In genomic region chr2:171878481-171878993, GRCh38 we compare ENCODE assay signal across 1 cellular context.
TF ChIP-seq lines count a peak whose summit lies in the region.

No MANE protein-coding gene starts in this region.

TF ChIP-seq in K562, 482 proteins besides CTCF, POLR2A, EP300 and RAD21 (continued from another document and continues in another):
- TF ChIP-seq FOXP4 (CRISPR knock-in tag; IDR thresholded peaks at IDR 0.05; ENCODE audit: borderline replicate concordance) (no peak), ZNF780A (CRISPR knock-in tag; IDR thresholded peaks at IDR 0.05) (no peak), GTF2E2 (tag; IDR thresholded peaks at IDR 0.05) (no peak), EWSR1 (IDR thresholded peaks at IDR 0.05; ENCODE audit: borderline replicate concordance, low read depth, partially characterized antibody) (no peak), FOXA3 (CRISPR knock-in tag; conservative IDR thresholded peaks at IDR 0.05 in 1 of 2, IDR thresholded peaks at IDR 0.05 in 1 of 2) (no peak), ZNF609 (CRISPR knock-in tag; IDR thresholded peaks at IDR 0.05; ENCODE audit: borderline replicate concordance) (no peak), ARHGAP35 (IDR thresholded peaks at IDR 0.05; ENCODE audit: partially characterized antibody) (no peak), MED1 (CRISPR knock-in tag; IDR thresholded peaks at IDR 0.05; ENCODE audit: borderline replicate concordance) (no peak), ETV5 (CRISPR knock-in tag; IDR thresholded peaks at IDR 0.05; ENCODE audit: low read depth) (no peak), MXD1 (CRISPR knock-in tag; IDR thresholded peaks at IDR 0.05; ENCODE audit: borderline replicate concordance, poor library complexity, severe bottlenecking) (no peak), BHLHE40 (IDR thresholded peaks at IDR 0.05; ENCODE audit: low read length) (no peak), NR1H2 (CRISPR knock-in tag; IDR thresholded peaks at IDR 0.05) (no peak), ZNF263 (CRISPR knock-in tag; IDR thresholded peaks at IDR 0.05; ENCODE audit: borderline replicate concordance) (no peak), SMARCA5 (IDR thresholded peaks at IDR 0.05) (no peak), ZNF324 (CRISPR knock-in tag; IDR thresholded peaks at IDR 0.05) (no peak), MAFF (IDR thresholded peaks at IDR 0.05; ENCODE audit: low read length) (no peak), COPS2 (conservative IDR thresholded peaks at IDR 0.05) (no peak), CEBPB (tag; IDR thresholded peaks at IDR 0.05) (no peak), MYC (IDR thresholded peaks at IDR 0.05; ENCODE audit: low read depth, low read length) (peak; percentile 94), MYC (CRISPR knock-in tag; IDR thresholded peaks at IDR 0.05; ENCODE audit: borderline replicate concordance, low read depth) (no peak), MAFK (IDR thresholded peaks at IDR 0.05; ENCODE audit: low read length) (no peak), KDM2B (CRISPR knock-in tag; IDR thresholded peaks at IDR 0.05) (no peak), MTF1 (CRISPR knock-in tag; IDR thresholded peaks at IDR 0.05; ENCODE audit: borderline replicate concordance) (no peak), RERE (CRISPR knock-in tag; IDR thresholded peaks at IDR 0.05; ENCODE audit: borderline replicate concordance) (no peak), ZNF121 (CRISPR knock-in tag; conservative IDR thresholded peaks at IDR 0.05) (no peak), ZBTB17 (CRISPR knock-in tag; IDR thresholded peaks at IDR 0.05) (no peak), NBN (IDR thresholded peaks at IDR 0.05; ENCODE audit: low read depth) (no peak; the same call in 1 of the 2 replicates), HDAC1 (IDR thresholded peaks at IDR 0.05) (no peak), ZNF232 (CRISPR knock-in tag; IDR thresholded peaks at IDR 0.05) (no peak), SREBF2 (CRISPR knock-in tag; IDR thresholded peaks at IDR 0.05) (no peak), RNF2 (IDR thresholded peaks at IDR 0.05) (0 out of 2 replicates have a peak, but pooled peaks have one; percentile 36), ZNF217 (CRISPR knock-in tag; IDR thresholded peaks at IDR 0.05) (no peak), POLR2H (tag; IDR thresholded peaks at IDR 0.05; ENCODE audit: low read depth) (peak; percentile 49; the same call in 1 of the 2 replicates), NCOA2 (IDR thresholded peaks at IDR 0.05; ENCODE audit: partially characterized antibody in 2 of 2) (no peak), PHF20 (IDR thresholded peaks at IDR 0.05; ENCODE audit: partially characterized antibody) (no peak), YY1 (IDR thresholded peaks at IDR 0.05; ENCODE audit: borderline replicate concordance in 1 of 3, control insufficient read depth in 1 of 3, extremely low read depth in 1 of 3, insufficient read depth in 3 of 3, insufficient read length in 1 of 3, insufficient replicate concordance in 2 of 3, low read depth in 1 of 3, low read length in 2 of 3) (peak in 1 of 3 experiments; percentile 52), CC2D1A (IDR thresholded peaks at IDR 0.05) (no peak), BMI1 (IDR thresholded peaks at IDR 0.05; ENCODE audit: low read length) (no peak), CBFA2T2 (conservative IDR thresholded peaks at IDR 0.05) (no peak), NELFE (IDR thresholded peaks at IDR 0.05; ENCODE audit: insufficient read depth, insufficient read length) (no peak), IRF9 (tag; IDR thresholded peaks at IDR 0.05) (no peak), ZNF431 (CRISPR knock-in tag; IDR thresholded peaks at IDR 0.05) (no peak)
- TF ChIP-seq, protein P1, sequence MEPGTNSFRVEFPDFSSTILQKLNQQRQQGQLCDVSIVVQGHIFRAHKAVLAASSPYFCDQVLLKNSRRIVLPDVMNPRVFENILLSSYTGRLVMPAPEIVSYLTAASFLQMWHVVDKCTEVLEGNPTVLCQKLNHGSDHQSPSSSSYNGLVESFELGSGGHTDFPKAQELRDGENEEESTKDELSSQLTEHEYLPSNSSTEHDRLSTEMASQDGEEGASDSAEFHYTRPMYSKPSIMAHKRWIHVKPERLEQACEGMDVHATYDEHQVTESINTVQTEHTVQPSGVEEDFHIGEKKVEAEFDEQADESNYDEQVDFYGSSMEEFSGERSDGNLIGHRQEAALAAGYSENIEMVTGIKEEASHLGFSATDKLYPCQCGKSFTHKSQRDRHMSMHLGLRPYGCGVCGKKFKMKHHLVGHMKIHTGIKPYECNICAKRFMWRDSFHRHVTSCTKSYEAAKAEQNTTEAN (CRISPR knock-in tag; IDR thresholded peaks at IDR 0.05): no peak
- TF ChIP-seq, protein P2, sequence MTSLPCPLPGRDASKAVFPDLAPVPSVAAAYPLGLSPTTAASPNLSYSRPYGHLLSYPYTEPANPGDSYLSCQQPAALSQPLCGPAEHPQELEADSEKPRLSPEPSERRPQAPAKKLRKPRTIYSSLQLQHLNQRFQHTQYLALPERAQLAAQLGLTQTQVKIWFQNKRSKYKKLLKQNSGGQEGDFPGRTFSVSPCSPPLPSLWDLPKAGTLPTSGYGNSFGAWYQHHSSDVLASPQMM (CRISPR knock-in tag; IDR thresholded peaks at IDR 0.05): no peak
- TF ChIP-seq, protein P3, sequence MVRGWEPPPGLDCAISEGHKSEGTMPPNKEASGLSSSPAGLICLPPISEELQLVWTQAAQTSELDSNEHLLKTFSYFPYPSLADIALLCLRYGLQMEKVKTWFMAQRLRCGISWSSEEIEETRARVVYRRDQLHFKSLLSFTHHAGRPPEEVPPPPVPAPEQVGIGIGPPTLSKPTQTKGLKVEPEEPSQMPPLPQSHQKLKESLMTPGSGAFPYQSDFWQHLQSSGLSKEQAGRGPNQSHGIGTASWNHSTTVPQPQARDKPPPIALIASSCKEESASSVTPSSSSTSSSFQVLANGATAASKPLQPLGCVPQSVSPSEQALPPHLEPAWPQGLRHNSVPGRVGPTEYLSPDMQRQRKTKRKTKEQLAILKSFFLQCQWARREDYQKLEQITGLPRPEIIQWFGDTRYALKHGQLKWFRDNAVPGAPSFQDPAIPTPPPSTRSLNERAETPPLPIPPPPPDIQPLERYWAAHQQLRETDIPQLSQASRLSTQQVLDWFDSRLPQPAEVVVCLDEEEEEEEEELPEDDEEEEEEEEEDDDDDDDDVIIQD (CRISPR knock-in tag; IDR thresholded peaks at IDR 0.05): no peak
- TF ChIP-seq, protein P4, sequence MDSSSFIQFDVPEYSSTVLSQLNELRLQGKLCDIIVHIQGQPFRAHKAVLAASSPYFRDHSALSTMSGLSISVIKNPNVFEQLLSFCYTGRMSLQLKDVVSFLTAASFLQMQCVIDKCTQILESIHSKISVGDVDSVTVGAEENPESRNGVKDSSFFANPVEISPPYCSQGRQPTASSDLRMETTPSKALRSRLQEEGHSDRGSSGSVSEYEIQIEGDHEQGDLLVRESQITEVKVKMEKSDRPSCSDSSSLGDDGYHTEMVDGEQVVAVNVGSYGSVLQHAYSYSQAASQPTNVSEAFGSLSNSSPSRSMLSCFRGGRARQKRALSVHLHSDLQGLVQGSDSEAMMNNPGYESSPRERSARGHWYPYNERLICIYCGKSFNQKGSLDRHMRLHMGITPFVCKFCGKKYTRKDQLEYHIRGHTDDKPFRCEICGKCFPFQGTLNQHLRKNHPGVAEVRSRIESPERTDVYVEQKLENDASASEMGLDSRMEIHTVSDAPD (CRISPR knock-in tag; IDR thresholded peaks at IDR 0.05): no peak
